In genomic region chr2:113965644-113966043, GRCh38 we compare ENCODE assay signal across 1 cellular context.
A peak's percentile ranks its signal among the peaks of the same experiment; 100 is the strongest.
TF ChIP-seq lines count a peak whose summit lies in the region.

No MANE protein-coding gene starts in this region.

TF ChIP-seq in HepG2, 621 proteins besides CTCF, POLR2A, EP300 and RAD21 (continued from another document and continues in another):
- TF ChIP-seq ARID5B (CRISPR knock-in tag; IDR thresholded peaks at IDR 0.05) (peak; percentile 79), AHR (CRISPR knock-in tag; IDR thresholded peaks at IDR 0.05) (no peak), HOXA7 (CRISPR knock-in tag; IDR thresholded peaks at IDR 0.05) (no peak), PHF20 (CRISPR knock-in tag; IDR thresholded peaks at IDR 0.05) (no peak), ZBTB20 (CRISPR knock-in tag; IDR thresholded peaks at IDR 0.05; ENCODE audit: borderline replicate concordance, low read depth) (no peak), ZNF34 (CRISPR knock-in tag; IDR thresholded peaks at IDR 0.05; ENCODE audit: borderline replicate concordance) (no peak), RBM22 (optimal IDR thresholded peaks at IDR 0.05; ENCODE audit: low read length) (peak; percentile 78), FOXC1 (CRISPR knock-in tag; IDR thresholded peaks at IDR 0.05; ENCODE audit: borderline replicate concordance) (no peak), SRSF1 (optimal IDR thresholded peaks at IDR 0.05; ENCODE audit: low read depth, low read length) (no peak), HES4 (CRISPR knock-in tag; IDR thresholded peaks at IDR 0.05; ENCODE audit: borderline replicate concordance) (no peak), ZNF605 (CRISPR knock-in tag; IDR thresholded peaks at IDR 0.05) (no peak), ZNF260 (CRISPR knock-in tag; IDR thresholded peaks at IDR 0.05; ENCODE audit: borderline replicate concordance, low read depth) (no peak), ZNF343 (CRISPR knock-in tag; IDR thresholded peaks at IDR 0.05) (no peak), JUNB (CRISPR knock-in tag; IDR thresholded peaks at IDR 0.05; ENCODE audit: borderline replicate concordance) (no peak), IKZF1 (IDR thresholded peaks at IDR 0.05) (no peak), MYC (CRISPR knock-in tag; IDR thresholded peaks at IDR 0.05; ENCODE audit: borderline replicate concordance) (no peak), THRA (CRISPR knock-in tag; IDR thresholded peaks at IDR 0.05; ENCODE audit: borderline replicate concordance) (peak; percentile 75), NFE2L1 (CRISPR knock-in tag; IDR thresholded peaks at IDR 0.05; ENCODE audit: borderline replicate concordance) (no peak), MLXIP (CRISPR knock-in tag; IDR thresholded peaks at IDR 0.05; ENCODE audit: borderline replicate concordance) (no peak), TERF1 (CRISPR knock-in tag; IDR thresholded peaks at IDR 0.05) (no peak), CC2D1A (CRISPR knock-in tag; IDR thresholded peaks at IDR 0.05) (no peak), CBX5 (CRISPR knock-in tag; IDR thresholded peaks at IDR 0.05; ENCODE audit: borderline replicate concordance) (no peak), FOXP4 (CRISPR knock-in tag; IDR thresholded peaks at IDR 0.05) (0 out of 2 replicates have a peak, but pooled peaks have one; percentile 35), ZNF24 (IDR thresholded peaks at IDR 0.05) (no peak), ZNF883 (CRISPR knock-in tag; IDR thresholded peaks at IDR 0.05; ENCODE audit: not compliant biosample characterization) (no peak), SYNCRIP (IDR thresholded peaks at IDR 0.05; ENCODE audit: insufficient read depth, low read depth, low read length) (no peak), GTF3A (CRISPR knock-in tag; conservative IDR thresholded peaks at IDR 0.05) (no peak), TCF7L2 (IDR thresholded peaks at IDR 0.05; ENCODE audit: low read depth, low read length) (no peak), ERF (CRISPR knock-in tag; IDR thresholded peaks at IDR 0.05) (peak; percentile 83; the same call in 1 of the 2 replicates), ZSCAN29 (CRISPR knock-in tag; conservative IDR thresholded peaks at IDR 0.05) (no peak), KDM3A (CRISPR knock-in tag; IDR thresholded peaks at IDR 0.05; ENCODE audit: low read depth) (no peak), ZBTB10 (CRISPR knock-in tag; IDR thresholded peaks at IDR 0.05; ENCODE audit: borderline replicate concordance) (no peak), ZSCAN22 (CRISPR knock-in tag; IDR thresholded peaks at IDR 0.05) (no peak), ZNF724P (CRISPR knock-in tag; IDR thresholded peaks at IDR 0.05; ENCODE audit: borderline replicate concordance) (no peak), MXI1 (IDR thresholded peaks at IDR 0.05; ENCODE audit: borderline replicate concordance, low read depth, low read length) (peak; percentile 19; the same call in 1 of the 3 replicates), SNAPC2 (CRISPR knock-in tag; IDR thresholded peaks at IDR 0.05) (no peak), MEF2D (CRISPR knock-in tag; IDR thresholded peaks at IDR 0.05) (peak; percentile 26; the same call in 1 of the 2 replicates), ZNF138 (CRISPR knock-in tag; IDR thresholded peaks at IDR 0.05; ENCODE audit: low read depth) (no peak), MIER3 (CRISPR knock-in tag; IDR thresholded peaks at IDR 0.05; ENCODE audit: borderline replicate concordance) (peak; percentile 55; the same call in 1 of the 2 replicates)
- TF ChIP-seq, protein P1, sequence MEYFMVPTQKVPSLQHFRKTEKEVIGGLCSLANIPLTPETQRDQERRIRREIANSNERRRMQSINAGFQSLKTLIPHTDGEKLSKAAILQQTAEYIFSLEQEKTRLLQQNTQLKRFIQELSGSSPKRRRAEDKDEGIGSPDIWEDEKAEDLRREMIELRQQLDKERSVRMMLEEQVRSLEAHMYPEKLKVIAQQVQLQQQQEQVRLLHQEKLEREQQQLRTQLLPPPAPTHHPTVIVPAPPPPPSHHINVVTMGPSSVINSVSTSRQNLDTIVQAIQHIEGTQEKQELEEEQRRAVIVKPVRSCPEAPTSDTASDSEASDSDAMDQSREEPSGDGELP (IDR thresholded peaks at IDR 0.05; ENCODE audit: borderline replicate concordance, low read depth) = peak; percentile 66; the same call in 1 of the 2 replicates
- TF ChIP-seq, protein P2, sequence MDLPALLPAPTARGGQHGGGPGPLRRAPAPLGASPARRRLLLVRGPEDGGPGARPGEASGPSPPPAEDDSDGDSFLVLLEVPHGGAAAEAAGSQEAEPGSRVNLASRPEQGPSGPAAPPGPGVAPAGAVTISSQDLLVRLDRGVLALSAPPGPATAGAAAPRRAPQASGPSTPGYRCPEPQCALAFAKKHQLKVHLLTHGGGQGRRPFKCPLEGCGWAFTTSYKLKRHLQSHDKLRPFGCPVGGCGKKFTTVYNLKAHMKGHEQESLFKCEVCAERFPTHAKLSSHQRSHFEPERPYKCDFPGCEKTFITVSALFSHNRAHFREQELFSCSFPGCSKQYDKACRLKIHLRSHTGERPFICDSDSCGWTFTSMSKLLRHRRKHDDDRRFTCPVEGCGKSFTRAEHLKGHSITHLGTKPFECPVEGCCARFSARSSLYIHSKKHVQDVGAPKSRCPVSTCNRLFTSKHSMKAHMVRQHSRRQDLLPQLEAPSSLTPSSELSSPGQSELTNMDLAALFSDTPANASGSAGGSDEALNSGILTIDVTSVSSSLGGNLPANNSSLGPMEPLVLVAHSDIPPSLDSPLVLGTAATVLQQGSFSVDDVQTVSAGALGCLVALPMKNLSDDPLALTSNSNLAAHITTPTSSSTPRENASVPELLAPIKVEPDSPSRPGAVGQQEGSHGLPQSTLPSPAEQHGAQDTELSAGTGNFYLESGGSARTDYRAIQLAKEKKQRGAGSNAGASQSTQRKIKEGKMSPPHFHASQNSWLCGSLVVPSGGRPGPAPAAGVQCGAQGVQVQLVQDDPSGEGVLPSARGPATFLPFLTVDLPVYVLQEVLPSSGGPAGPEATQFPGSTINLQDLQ (CRISPR knock-in tag; IDR thresholded peaks at IDR 0.05) = no peak
- TF ChIP-seq, protein P3, sequence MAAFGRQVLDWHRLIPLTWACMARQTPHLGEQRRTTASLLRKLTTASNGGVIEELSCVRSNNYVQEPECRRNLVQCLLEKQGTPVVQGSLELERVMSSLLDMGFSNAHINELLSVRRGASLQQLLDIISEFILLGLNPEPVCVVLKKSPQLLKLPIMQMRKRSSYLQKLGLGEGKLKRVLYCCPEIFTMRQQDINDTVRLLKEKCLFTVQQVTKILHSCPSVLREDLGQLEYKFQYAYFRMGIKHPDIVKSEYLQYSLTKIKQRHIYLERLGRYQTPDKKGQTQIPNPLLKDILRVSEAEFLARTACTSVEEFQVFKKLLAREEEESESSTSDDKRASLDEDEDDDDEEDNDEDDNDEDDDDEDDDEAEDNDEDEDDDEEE (CRISPR knock-in tag; IDR thresholded peaks at IDR 0.05) = no peak
- TF ChIP-seq, protein P4, sequence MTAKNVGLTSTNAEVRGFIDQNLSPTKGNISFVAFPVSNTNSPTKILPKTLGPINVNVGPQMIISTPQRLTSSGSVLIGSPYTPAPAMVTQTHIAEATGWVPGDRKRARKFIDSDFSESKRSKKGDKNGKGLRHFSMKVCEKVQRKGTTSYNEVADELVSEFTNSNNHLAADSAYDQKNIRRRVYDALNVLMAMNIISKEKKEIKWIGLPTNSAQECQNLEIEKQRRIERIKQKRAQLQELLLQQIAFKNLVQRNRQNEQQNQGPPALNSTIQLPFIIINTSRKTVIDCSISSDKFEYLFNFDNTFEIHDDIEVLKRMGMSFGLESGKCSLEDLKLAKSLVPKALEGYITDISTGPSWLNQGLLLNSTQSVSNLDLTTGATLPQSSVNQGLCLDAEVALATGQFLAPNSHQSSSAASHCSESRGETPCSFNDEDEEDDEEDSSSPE (CRISPR knock-in tag; IDR thresholded peaks at IDR 0.05) = no peak
